In genomic region chr4:82989567-82990429, GRCh38 we compare ENCODE assay signal across 1 cellular context.
TF ChIP-seq lines count a peak whose summit lies in the region.

No MANE protein-coding gene starts in this region.

TF ChIP-seq in GM23338, 12 proteins besides CTCF, POLR2A, EP300 and RAD21 (continued from another document):
- TF ChIP-seq, protein P1, sequence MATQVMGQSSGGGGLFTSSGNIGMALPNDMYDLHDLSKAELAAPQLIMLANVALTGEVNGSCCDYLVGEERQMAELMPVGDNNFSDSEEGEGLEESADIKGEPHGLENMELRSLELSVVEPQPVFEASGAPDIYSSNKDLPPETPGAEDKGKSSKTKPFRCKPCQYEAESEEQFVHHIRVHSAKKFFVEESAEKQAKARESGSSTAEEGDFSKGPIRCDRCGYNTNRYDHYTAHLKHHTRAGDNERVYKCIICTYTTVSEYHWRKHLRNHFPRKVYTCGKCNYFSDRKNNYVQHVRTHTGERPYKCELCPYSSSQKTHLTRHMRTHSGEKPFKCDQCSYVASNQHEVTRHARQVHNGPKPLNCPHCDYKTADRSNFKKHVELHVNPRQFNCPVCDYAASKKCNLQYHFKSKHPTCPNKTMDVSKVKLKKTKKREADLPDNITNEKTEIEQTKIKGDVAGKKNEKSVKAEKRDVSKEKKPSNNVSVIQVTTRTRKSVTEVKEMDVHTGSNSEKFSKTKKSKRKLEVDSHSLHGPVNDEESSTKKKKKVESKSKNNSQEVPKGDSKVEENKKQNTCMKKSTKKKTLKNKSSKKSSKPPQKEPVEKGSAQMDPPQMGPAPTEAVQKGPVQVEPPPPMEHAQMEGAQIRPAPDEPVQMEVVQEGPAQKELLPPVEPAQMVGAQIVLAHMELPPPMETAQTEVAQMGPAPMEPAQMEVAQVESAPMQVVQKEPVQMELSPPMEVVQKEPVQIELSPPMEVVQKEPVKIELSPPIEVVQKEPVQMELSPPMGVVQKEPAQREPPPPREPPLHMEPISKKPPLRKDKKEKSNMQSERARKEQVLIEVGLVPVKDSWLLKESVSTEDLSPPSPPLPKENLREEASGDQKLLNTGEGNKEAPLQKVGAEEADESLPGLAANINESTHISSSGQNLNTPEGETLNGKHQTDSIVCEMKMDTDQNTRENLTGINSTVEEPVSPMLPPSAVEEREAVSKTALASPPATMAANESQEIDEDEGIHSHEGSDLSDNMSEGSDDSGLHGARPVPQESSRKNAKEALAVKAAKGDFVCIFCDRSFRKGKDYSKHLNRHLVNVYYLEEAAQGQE (IDR thresholded peaks at IDR 0.05; ENCODE audit: unreplicated experiment): no peak
- TF ChIP-seq EZH2 (IDR thresholded peaks at IDR 0.05; ENCODE audit: low read depth, unreplicated experiment) (no peak), ZNF114 (CRISPR knock-in tag; IDR thresholded peaks at IDR 0.05) (no peak)
